Comparison of ENCODE assay signal across 1 cellular context in genomic region chr10:99775850-99776249, GRCh38.
TF ChIP-seq lines count a peak whose summit lies in the region.

No MANE protein-coding gene starts in this region.

TF ChIP-seq in HepG2, 621 proteins besides CTCF, POLR2A, EP300 and RAD21 (continued from another document and continues in another):
- TF ChIP-seq ZBTB4 (CRISPR knock-in tag; IDR thresholded peaks at IDR 0.05; ENCODE audit: borderline replicate concordance) (no peak), ZNF883 (CRISPR knock-in tag; IDR thresholded peaks at IDR 0.05; ENCODE audit: not compliant biosample characterization) (no peak), ZNF652 (CRISPR knock-in tag; IDR thresholded peaks at IDR 0.05; ENCODE audit: borderline replicate concordance, low read depth) (0 out of 2 replicates have a peak, but pooled peaks have one; percentile 23), REL (CRISPR knock-in tag; conservative IDR thresholded peaks at IDR 0.05) (no peak), MAFK (conservative IDR thresholded peaks at IDR 0.05 in 1 of 2, IDR thresholded peaks at IDR 0.05 in 1 of 2; ENCODE audit: low read length in 2 of 2) (peak; percentile 75 to 93), SAP130 (CRISPR knock-in tag; IDR thresholded peaks at IDR 0.05; ENCODE audit: low read depth) (peak; percentile 40; the same call in 1 of the 2 replicates), MAZ (IDR thresholded peaks at IDR 0.05; ENCODE audit: borderline replicate concordance, low read depth, low read length) (no peak), MAZ (CRISPR knock-in tag; IDR thresholded peaks at IDR 0.05; ENCODE audit: low read depth) (no peak), FOXA3 (CRISPR knock-in tag; IDR thresholded peaks at IDR 0.05) (0 out of 2 replicates have a peak, but pooled peaks have one; percentile 6), ARID5B (CRISPR knock-in tag; IDR thresholded peaks at IDR 0.05) (peak; percentile 20; the same call in 1 of the 2 replicates), SP4 (CRISPR knock-in tag; IDR thresholded peaks at IDR 0.05) (no peak), SOX5 (CRISPR knock-in tag; IDR thresholded peaks at IDR 0.05; ENCODE audit: borderline replicate concordance) (peak; percentile 27; the same call in 1 of the 2 replicates), ZNF646 (CRISPR knock-in tag; IDR thresholded peaks at IDR 0.05) (no peak), NCOA5 (CRISPR knock-in tag; IDR thresholded peaks at IDR 0.05) (no peak), PRMT3 (CRISPR knock-in tag; IDR thresholded peaks at IDR 0.05; ENCODE audit: borderline replicate concordance, low read depth) (no peak), TGIF2 (CRISPR knock-in tag; IDR thresholded peaks at IDR 0.05) (no peak), SRF (IDR thresholded peaks at IDR 0.05; ENCODE audit: low read depth, low read length) (no peak), ZNF329 (CRISPR knock-in tag; IDR thresholded peaks at IDR 0.05; ENCODE audit: low read depth) (no peak), ZNF160 (CRISPR knock-in tag; IDR thresholded peaks at IDR 0.05) (no peak), PREB (CRISPR knock-in tag; IDR thresholded peaks at IDR 0.05) (no peak), FOSL1 (CRISPR knock-in tag; IDR thresholded peaks at IDR 0.05; ENCODE audit: borderline replicate concordance) (peak; percentile 69; the same call in 1 of the 2 replicates), NFYC (CRISPR knock-in tag; IDR thresholded peaks at IDR 0.05) (no peak), CEBPB (IDR thresholded peaks at IDR 0.05; ENCODE audit: borderline replicate concordance, low read depth, low read length) (peak; percentile 23; the same call in 1 of the 2 replicates), ARID3A (IDR thresholded peaks at IDR 0.05; ENCODE audit: low read depth, low read length) (peak; percentile 96), PITX1 (CRISPR knock-in tag; IDR thresholded peaks at IDR 0.05) (no peak), ZNF33A (CRISPR knock-in tag; IDR thresholded peaks at IDR 0.05; ENCODE audit: borderline replicate concordance) (no peak), MLXIP (CRISPR knock-in tag; IDR thresholded peaks at IDR 0.05; ENCODE audit: borderline replicate concordance) (no peak), TARDBP (CRISPR knock-in tag; IDR thresholded peaks at IDR 0.05) (no peak), WIZ (CRISPR knock-in tag; IDR thresholded peaks at IDR 0.05) (no peak), KLF13 (CRISPR knock-in tag; IDR thresholded peaks at IDR 0.05) (no peak), NFIC (IDR thresholded peaks at IDR 0.05; ENCODE audit: low read length) (no peak; the same call in 1 of the 2 replicates), ZFP82 (CRISPR knock-in tag; IDR thresholded peaks at IDR 0.05; ENCODE audit: borderline replicate concordance) (no peak), CREM (IDR thresholded peaks at IDR 0.05) (peak; percentile 14; the same call in 1 of the 2 replicates), CREM (CRISPR knock-in tag; IDR thresholded peaks at IDR 0.05) (no peak), ZBTB49 (CRISPR knock-in tag; IDR thresholded peaks at IDR 0.05; ENCODE audit: borderline replicate concordance) (no peak), ETV5 (CRISPR knock-in tag; IDR thresholded peaks at IDR 0.05; ENCODE audit: borderline replicate concordance) (no peak), MIXL1 (CRISPR knock-in tag; IDR thresholded peaks at IDR 0.05) (peak; percentile 67; the same call in 1 of the 2 replicates)
